In genomic region chr2:102446936-102447335, GRCh38 we compare ENCODE assay signal across 7 cellular contexts. TPM values are rescaled to one million over a fixed set of nuclear protein-coding genes. Genes with fewer than 3 reads are reported as not detected.
"Had no signal": no experiment of that assay in that cellular context is flagged by ENCODE, and none has a peak within 500 bp of the region (broad histone marks: within the 10 kb centered on the region; RNA-seq: fewer than 3 reads in every experiment).

No MANE protein-coding gene starts in this region.

- H3K4me1 Mint-ChIP-seq: GM23338 had no signal

- ATAC-seq: GM23338, HCT116, HepG2 had no signal

- H3K36me3 Mint-ChIP-seq: IgD-negative memory B cell had no signal

- H3K9me3 Mint-ChIP-seq: GM23338, HFFc6, IgD-negative memory B cell had no signal

- DNase-seq: HFFc6 had no signal

- H3K27ac Mint-ChIP-seq: GM23338, HFFc6, IgD-negative memory B cell had no signal

- H3K4me3 Mint-ChIP-seq: GM23338, HFFc6, IgD-negative memory B cell had no signal

RNA-seq across cellular contexts. Expression of gene IL18RAP, which starts 24.0 kb away (rescaled TPM):
- total RNA-seq: GM23338, H1, HepG2, HFFc6, HT1080 had no signal

RNA-seq across cellular contexts. Expression of gene SLC9A4, which starts 26.1 kb away (rescaled TPM):
- total RNA-seq: GM23338, H1, HepG2, HT1080 had no signal
